17 cellular contexts compared by ENCODE assay signal in the genomic region with DNA sequence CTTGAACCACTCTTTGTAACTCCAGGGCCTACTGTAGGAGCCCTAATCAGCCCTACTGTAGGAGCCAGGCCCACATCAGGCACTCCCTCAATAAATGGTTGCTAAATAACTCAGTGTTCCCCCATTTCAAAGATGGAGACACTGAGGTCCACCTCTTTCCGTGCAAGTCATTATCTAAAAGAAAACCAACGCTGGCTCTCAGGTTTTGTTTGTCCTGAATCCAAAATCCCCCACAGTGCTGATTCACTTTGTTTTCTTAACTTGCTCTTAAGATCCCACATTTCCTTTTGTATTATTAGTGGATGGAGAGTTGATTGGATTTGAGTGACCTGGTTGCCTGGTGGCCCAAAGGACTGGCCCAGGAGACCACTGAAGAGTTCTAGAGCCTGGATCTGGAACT.
DNase-seq lines count a peak whose midpoint lies in the region; ATAC-seq, FAIRE-seq and TF ChIP-seq lines count a peak whose summit lies in the region.
"Had no signal": no experiment of that assay in that cellular context is flagged by ENCODE, and none has a peak within 500 bp of the region (broad histone marks: within the 10 kb centered on the region; RNA-seq: fewer than 3 reads in every experiment).

No MANE protein-coding gene starts in this region.

- TF ChIP-seq EP300 in SK-N-SH (IDR thresholded peaks at IDR 0.05; ENCODE audit: borderline replicate concordance in 1 of 2, low read depth in 1 of 2, low read length in 1 of 2): no peak

- no peak overlapping the region for H3K9ac ChIP-seq in SK-N-SH

- no peak for TF ChIP-seq RAD21 in SK-N-SH (IDR thresholded peaks at IDR 0.05; ENCODE audit: low read length)

- H3K9me3 ChIP-seq in gastrocnemius medialis (no peaks in the 10 kb centered on the region), SK-N-SH (no peaks in the 10 kb centered on the region)

- TF ChIP-seq CTCF in astrocyte of the cerebellum (IDR thresholded peaks at IDR 0.05; ENCODE audit: low read depth, low read length, missing control alignments) (no peak), fibroblast of mammary gland (conservative IDR thresholded peaks at IDR 0.05; ENCODE audit: control insufficient read depth, insufficient read depth, low read depth, low read length) (no peak), gastrocnemius medialis (IDR thresholded peaks at IDR 0.05 in 4 of 5, conservative IDR thresholded peaks at IDR 0.05 in 1 of 5) (no peak), RWPE1 (conservative IDR thresholded peaks at IDR 0.05; ENCODE audit: low read depth) (no peak), SK-N-SH (IDR thresholded peaks at IDR 0.05) (no peak)

- H3K4me2 ChIP-seq in SK-N-SH: no peak overlapping the region
- H3K4me2 ChIP-seq: PC-9 had no signal

- DNase-seq in GM12892 (ENCODE audit: insufficient read length) (no peak), astrocyte of the cerebellum (ENCODE audit: low read depth) (peak; percentile 48), fibroblast of mammary gland (ENCODE audit: low read depth) (peak; percentile 39), gastrocnemius medialis (no peak), NCI-H226 (no peak), RWPE1 (ENCODE audit: low spot score) (no peak), SK-N-SH (no peak)
- DNase-seq in activated T-cell treated with anti-CD3 and anti-CD28 coated beads, Interleukin-2, amount 50 U/mL, for 72 hours: no peak
- DNase-seq: ACHN; CD8-positive, alpha-beta T cell; HCEC 1CT; NCI-H1436 treated with DMSO at 0.1 percent for 48 hours; NCI-H2029 treated with DMSO at 0.1 percent for 48 hours; NCI-H524; PC-9 had no signal

- H3K9me2 ChIP-seq in SK-N-SH: no peaks in the 10 kb centered on the region

- CTCF ChIA-PET in RWPE1 (lab: Yijun Ruan, JAX): no interaction called here
- CTCF ChIA-PET in SK-N-SH (lab: Yijun Ruan, JAX): no interaction called here

- no peaks in the 10 kb centered on the region for H3K9me3 Mint-ChIP-seq in activated T-cell treated with anti-CD3 and anti-CD28 coated beads, Interleukin-2, amount 50 U/mL, for 72 hours
- H3K9me3 Mint-ChIP-seq: CD8-positive, alpha-beta T cell had no signal

- H3K36me3 ChIP-seq in gastrocnemius medialis (no peaks in the 10 kb centered on the region), SK-N-SH (replicated peaks in 1 of 2; ENCODE audit: control insufficient read depth in 1 of 2, insufficient read depth in 2 of 2, low read length in 1 of 2) (peaks cover 0 to 25% of the 10 kb centered on the region in 2 experiments)

- in situ Hi-C loops in astrocyte of the cerebellum (cut with HindIII; ENCODE audit: low sequenced_read_pairs): no loop called here
- in situ Hi-C loops in gastrocnemius medialis (cut with MboI; ENCODE audit: low sequenced_read_pairs in 4 of 4): loop anchor here in 1 of 4 donors (25.0 kb wide), 1 partner anchor 329 kb away; no protein-coding TSS in a partner anchor

- H2AFZ ChIP-seq in SK-N-SH (ENCODE audit: low read depth): no peak overlapping the region
- H2AFZ ChIP-seq: PC-9 had no signal

- H3K27ac ChIP-seq in gastrocnemius medialis: peak overlapping the region; percentile 79 to 94 (median 90)
- no peak overlapping the region for H3K27ac ChIP-seq in RWPE1
- H3K27ac ChIP-seq in SK-N-SH (ENCODE audit: low read depth in 2 of 2, low read length in 1 of 2): no peak overlapping the region
- H3K27ac ChIP-seq: PC-9 had no signal

- H3K4me3 ChIP-seq in astrocyte of the cerebellum (ENCODE audit: low read depth, low read length) (no peak overlapping the region), fibroblast of mammary gland (ENCODE audit: control insufficient read depth, low read depth, low read length) (no peak overlapping the region), gastrocnemius medialis (no peak overlapping the region), SK-N-SH (ENCODE audit: low read depth in 2 of 2, low read length in 1 of 2) (no peak overlapping the region)
- H3K4me3 ChIP-seq: K562, PC-9 had no signal

- POLR2A ChIA-PET in RWPE1 (lab: Yijun Ruan, JAX; ENCODE audit: low non-redundant PET): no interaction called here
- POLR2A ChIA-PET in SK-N-SH (lab: Yijun Ruan, JAX): no interaction called here

- no peaks in the 10 kb centered on the region for H3F3A ChIP-seq in SK-N-SH (replicated peaks; ENCODE audit: insufficient read depth)

- no peaks in the 10 kb centered on the region for H3K27me3 Mint-ChIP-seq in activated T-cell treated with anti-CD3 and anti-CD28 coated beads, Interleukin-2, amount 50 U/mL, for 72 hours (ENCODE audit: low read depth)
- H3K27me3 Mint-ChIP-seq: B cell had no signal

- H3K4me3 Mint-ChIP-seq in activated T-cell treated with anti-CD3 and anti-CD28 coated beads, Interleukin-2, amount 50 U/mL, for 72 hours: no peak overlapping the region
- H3K4me3 Mint-ChIP-seq: B cell; CD8-positive, alpha-beta T cell had no signal

- no peak for TF ChIP-seq POLR2A in GM12892 (IDR thresholded peaks at IDR 0.05; ENCODE audit: low read depth, low read length)
- no peak for TF ChIP-seq POLR2A in gastrocnemius medialis (IDR thresholded peaks at IDR 0.05)

- H3K27ac Mint-ChIP-seq in activated T-cell treated with anti-CD3 and anti-CD28 coated beads, Interleukin-2, amount 50 U/mL, for 72 hours: no peak overlapping the region
- H3K27ac Mint-ChIP-seq: B cell; CD8-positive, alpha-beta T cell had no signal

- H3K4me1 Mint-ChIP-seq in activated T-cell treated with anti-CD3 and anti-CD28 coated beads, Interleukin-2, amount 50 U/mL, for 72 hours (ENCODE audit: low read depth): no peaks in the 10 kb centered on the region

- FAIRE-seq in GM12892 (lab: Jason Lieb, UNC): peak; percentile 67
- FAIRE-seq: K562 had no signal

- intact Hi-C loops in gastrocnemius medialis (cut with DNase I; ENCODE audit: low total_unique reads): loop anchor here (5.0 kb wide), 1 partner anchor 94 kb away; no protein-coding TSS in a partner anchor

- 85% methylated on average over 2 of the region's 2 CpGs for WGBS in SK-N-SH (ENCODE audit: low lambda C conversion rate)

- H3K79me2 ChIP-seq in SK-N-SH (ENCODE audit: insufficient read depth): 0 out of 2 replicates have a peak, but pooled peaks cover 3% of the 10 kb centered on the region

- H3K27me3 ChIP-seq in gastrocnemius medialis: no peaks in the 10 kb centered on the region
- H3K27me3 ChIP-seq in SK-N-SH (ENCODE audit: insufficient read depth): no peaks in the 10 kb centered on the region

- H3K4me1 ChIP-seq in gastrocnemius medialis: peaks cover 57 to 58% of the 10 kb centered on the region in 2 donors
- peaks cover 3 to 5% of the 10 kb centered on the region in 2 experiments; a peak in 1 of 4 replicates for H3K4me1 ChIP-seq in SK-N-SH (ENCODE audit: control insufficient read depth in 1 of 2, insufficient read depth in 2 of 2, low read depth in 1 of 2, low read length in 1 of 2)

- ATAC-seq in gastrocnemius medialis: no peak
- ATAC-seq in activated T-cell treated with anti-CD3 and anti-CD28 coated beads, Interleukin-2, amount 50 U/mL, for 72 hours (replicated peaks in 1 of 2): no peak
- ATAC-seq: CD8-positive, alpha-beta T cell; K562 had no signal

- H4K20me1 ChIP-seq in SK-N-SH (ENCODE audit: insufficient read depth): no peaks in the 10 kb centered on the region

- no peaks in the 10 kb centered on the region for H3K36me3 Mint-ChIP-seq in activated T-cell treated with anti-CD3 and anti-CD28 coated beads, Interleukin-2, amount 50 U/mL, for 72 hours (ENCODE audit: insufficient read depth in 2 of 2)
- H3K36me3 Mint-ChIP-seq: CD8-positive, alpha-beta T cell had no signal

TF ChIP-seq in SK-N-SH, 30 proteins besides CTCF, POLR2A, EP300 and RAD21 (continues in another document):
- TF ChIP-seq TCF12 (IDR thresholded peaks at IDR 0.05): no peak
- no peak for TF ChIP-seq SIN3A (IDR thresholded peaks at IDR 0.05; ENCODE audit: borderline replicate concordance, low read depth, low read length)
- no peak for TF ChIP-seq JUND (IDR thresholded peaks at IDR 0.05)
- no peak for TF ChIP-seq MXI1 (IDR thresholded peaks at IDR 0.05; ENCODE audit: low read depth, low read length)
- TF ChIP-seq, protein P1, sequence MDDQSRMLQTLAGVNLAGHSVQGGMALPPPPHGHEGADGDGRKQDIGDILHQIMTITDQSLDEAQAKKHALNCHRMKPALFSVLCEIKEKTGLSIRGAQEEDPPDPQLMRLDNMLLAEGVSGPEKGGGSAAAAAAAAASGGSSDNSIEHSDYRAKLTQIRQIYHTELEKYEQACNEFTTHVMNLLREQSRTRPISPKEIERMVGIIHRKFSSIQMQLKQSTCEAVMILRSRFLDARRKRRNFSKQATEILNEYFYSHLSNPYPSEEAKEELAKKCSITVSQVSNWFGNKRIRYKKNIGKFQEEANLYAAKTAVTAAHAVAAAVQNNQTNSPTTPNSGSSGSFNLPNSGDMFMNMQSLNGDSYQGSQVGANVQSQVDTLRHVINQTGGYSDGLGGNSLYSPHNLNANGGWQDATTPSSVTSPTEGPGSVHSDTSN (IDR thresholded peaks at IDR 0.05): no peak
- TF ChIP-seq, protein P2, sequence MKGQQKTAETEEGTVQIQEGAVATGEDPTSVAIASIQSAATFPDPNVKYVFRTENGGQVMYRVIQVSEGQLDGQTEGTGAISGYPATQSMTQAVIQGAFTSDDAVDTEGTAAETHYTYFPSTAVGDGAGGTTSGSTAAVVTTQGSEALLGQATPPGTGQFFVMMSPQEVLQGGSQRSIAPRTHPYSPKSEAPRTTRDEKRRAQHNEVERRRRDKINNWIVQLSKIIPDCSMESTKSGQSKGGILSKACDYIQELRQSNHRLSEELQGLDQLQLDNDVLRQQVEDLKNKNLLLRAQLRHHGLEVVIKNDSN (IDR thresholded peaks at IDR 0.05; ENCODE audit: borderline replicate concordance, low read depth): no peak
- no peak for TF ChIP-seq FOSL2 (IDR thresholded peaks at IDR 0.05; ENCODE audit: borderline replicate concordance, low read depth)
- TF ChIP-seq TEAD4 (IDR thresholded peaks at IDR 0.05; ENCODE audit: borderline replicate concordance, insufficient read depth): no peak
- TF ChIP-seq FOXJ3 (CRISPR knock-in tag; IDR thresholded peaks at IDR 0.05): no peak
- TF ChIP-seq NRF1 (IDR thresholded peaks at IDR 0.05; ENCODE audit: low read depth, low read length): no peak
- TF ChIP-seq, protein P3, sequence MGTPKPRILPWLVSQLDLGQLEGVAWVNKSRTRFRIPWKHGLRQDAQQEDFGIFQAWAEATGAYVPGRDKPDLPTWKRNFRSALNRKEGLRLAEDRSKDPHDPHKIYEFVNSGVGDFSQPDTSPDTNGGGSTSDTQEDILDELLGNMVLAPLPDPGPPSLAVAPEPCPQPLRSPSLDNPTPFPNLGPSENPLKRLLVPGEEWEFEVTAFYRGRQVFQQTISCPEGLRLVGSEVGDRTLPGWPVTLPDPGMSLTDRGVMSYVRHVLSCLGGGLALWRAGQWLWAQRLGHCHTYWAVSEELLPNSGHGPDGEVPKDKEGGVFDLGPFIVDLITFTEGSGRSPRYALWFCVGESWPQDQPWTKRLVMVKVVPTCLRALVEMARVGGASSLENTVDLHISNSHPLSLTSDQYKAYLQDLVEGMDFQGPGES (IDR thresholded peaks at IDR 0.05; ENCODE audit: low read depth, low read length): no peak
- TF ChIP-seq POLR2AphosphoS5 (IDR thresholded peaks at IDR 0.05; ENCODE audit: low read depth, low read length): no peak
- TF ChIP-seq CHD2 (IDR thresholded peaks at IDR 0.05; ENCODE audit: low read length, partially characterized antibody): no peak

Comparison
In these comparisons a context has a peak if more than half of its experiments do, and no peak if none do; other contexts are left out.
1. DNase-seq: peak in astrocyte of the cerebellum (single experiment) and fibroblast of mammary gland (single experiment); none in GM12892 (single experiment), gastrocnemius medialis (0 of 2), activated T-cell treated with anti-CD3 and anti-CD28 coated beads, Interleukin-2, amount 50 U/mL, for 72 hours (0 of 2), NCI-H226 (single experiment), RWPE1 (single experiment) and SK-N-SH (single experiment).
2. H3K27ac ChIP-seq: peak in gastrocnemius medialis (4 of 4); none in RWPE1 (single experiment) and SK-N-SH (0 of 2).